ENCODE assay signal across 22 cellular contexts in genomic region chr3:79200456-79200855, GRCh38.
"Had no signal": no experiment of that assay in that cellular context is flagged by ENCODE, and none has a peak within 500 bp of the region (broad histone marks: within the 10 kb centered on the region; RNA-seq: fewer than 3 reads in every experiment).

No MANE protein-coding gene starts in this region.

- ATAC-seq: activated T-cell treated with anti-CD3 and anti-CD28 coated beads, Interleukin-2, amount 50 U/mL, for 72 hours; heart left ventricle; left lobe of liver; lower lobe of right lung; right lobe of liver; stimulated activated memory B cell treated with anti-CD40 and anti-IgM and Interleukin-4, amounts not matched to agents 10 μg/mL and 1 μg/mL and 100 μg/mL, for 72 hours had no signal

- DNase-seq: activated CD4-positive, alpha-beta memory T cell treated with anti-CD3 and anti-CD28 coated beads for 36 hours; activated CD4-positive, alpha-beta T cell treated with anti-CD3 and anti-CD28 coated beads for 4 hours; activated CD4-positive, CD25-positive, alpha-beta regulatory T cell; activated effector memory CD4-positive, alpha-beta T cell treated with Interleukin-2 at 50 U/mL for 16 hours; activated naive CD4-positive, alpha-beta T cell treated with anti-CD3 and anti-CD28 coated beads for 36 hours; activated naive CD8-positive, alpha-beta T cell treated with anti-CD3 and anti-CD28 coated beads, Interleukin-2, amount 10 ng/mL, durations not matched to agents 7 days and 5 days; activated T-cell treated with anti-CD3 and anti-CD28 coated beads, Interleukin-2, amount 50 U/mL, for 72 hours; amygdala; colonic mucosa; endodermal cell; esophagus squamous epithelium; heart left ventricle; lower lobe of right lung; naive B cell; posterior cingulate gyrus; right lobe of liver; small intestine; stimulated activated CD4-positive, alpha-beta T cell treated with anti-CD3 and anti-CD28 coated beads, Interleukin-2, amount 100 ng/mL, for 24 hours; stomach; T1000 had no signal

- FAIRE-seq: small intestine had no signal
